9 cellular contexts compared by ENCODE assay signal in genomic region chr13:54029226-54029625, GRCh38.
DNase-seq lines count a peak whose midpoint lies in the region; ATAC-seq lines count a peak whose summit lies in the region.
"Had no signal": no experiment of that assay in that cellular context is flagged by ENCODE, and none has a peak within 500 bp of the region (broad histone marks: within the 10 kb centered on the region; RNA-seq: fewer than 3 reads in every experiment).

No MANE protein-coding gene starts in this region.

- H3K27me3 Mint-ChIP-seq in CD8-positive, alpha-beta memory T cell: no peaks in the 10 kb centered on the region

- no peak overlapping the region for H3K18ac ChIP-seq in neuronal stem cell (ENCODE audit: low read length)

- H3K4me3 ChIP-seq in neuronal stem cell (ENCODE audit: low read length in 2 of 2): no peak overlapping the region
- H3K4me3 ChIP-seq in CD8-positive, alpha-beta memory T cell (ENCODE audit: low read length): no peak overlapping the region

- H3K27ac ChIP-seq in neuronal stem cell (replicated peaks; ENCODE audit: low read length): no peak overlapping the region
- no peak overlapping the region for H3K27ac ChIP-seq in CD8-positive, alpha-beta memory T cell (ENCODE audit: low read depth, low read length)

- H2BK5ac ChIP-seq in neuronal stem cell (ENCODE audit: low read length): no peak overlapping the region

- no peaks in the 10 kb centered on the region for H3K36me3 Mint-ChIP-seq in CD8-positive, alpha-beta memory T cell

- H3K4me3 Mint-ChIP-seq in CD8-positive, alpha-beta memory T cell: no peak overlapping the region

- POLR2A ChIA-PET in CD8-positive, alpha-beta memory T cell (lab: Charles Lee): no interaction called here

- no peak overlapping the region for H4K8ac ChIP-seq in neuronal stem cell (ENCODE audit: low read depth, low read length)

- no peak overlapping the region for H3K14ac ChIP-seq in neuronal stem cell (ENCODE audit: low read length)

- WGBS in neuronal stem cell (ENCODE audit: extremely low coverage in 2 of 2, insufficient read length in 2 of 2, insufficient replicate concordance in 1 of 2), 2 donors: no CpG with 5 or more reads among the region's 1 CpG

- H2AK5ac ChIP-seq in neuronal stem cell (ENCODE audit: low read depth, low read length): no peak overlapping the region

- no peak overlapping the region for H2BK120ac ChIP-seq in neuronal stem cell (ENCODE audit: low read depth, low read length)

- DNase-seq in OCI-M1 (lab: John Stamatoyannopoulos, UW) (peak; percentile 90), neuronal stem cell (ENCODE audit: low spot score) (peak; percentile 2), retina (no peak), EL (no peak)
- DNase-seq in stimulated activated naive CD4-positive, alpha-beta T cell treated with Interleukin-2 at 50 U/mL for 16 hours (lab: John Stamatoyannopoulos, UW): no peak
- no peak for DNase-seq in CD8-positive, alpha-beta memory T cell

- H3K9me3 ChIP-seq in neuronal stem cell (replicated peaks in 1 of 2; ENCODE audit: control insufficient read depth in 2 of 2, insufficient read depth in 1 of 2, low read depth in 1 of 2, low read length in 2 of 2): peaks cover under 1 to 15% of the 10 kb centered on the region in 2 donors
- no peaks in the 10 kb centered on the region for H3K9me3 ChIP-seq in CD8-positive, alpha-beta memory T cell (ENCODE audit: low read length)

- H3K9me3 Mint-ChIP-seq in CD8-positive, alpha-beta memory T cell: peaks cover 13 to 49% (median 23%) of the 10 kb centered on the region in 5 donors

- no peak overlapping the region for H3K23ac ChIP-seq in neuronal stem cell (ENCODE audit: low read depth, low read length, poor library complexity)

- CTCF ChIA-PET in CD8-positive, alpha-beta memory T cell (lab: Charles Lee): no interaction called here

- ATAC-seq in GM19372 (IDR thresholded peaks at IDR 0.05; ENCODE audit: low read depth, unreplicated experiment): peak; percentile 85
- ATAC-seq in HG03066 (IDR thresholded peaks at IDR 0.05; ENCODE audit: low read depth, unreplicated experiment): peak; percentile 99
- ATAC-seq: Panc1 had no signal

- H3K79me1 ChIP-seq in neuronal stem cell (ENCODE audit: low read depth, low read length): no peaks in the 10 kb centered on the region

- no peak overlapping the region for H4K91ac ChIP-seq in neuronal stem cell (ENCODE audit: low read depth, low read length, poor library complexity)

- H2BK15ac ChIP-seq in neuronal stem cell (ENCODE audit: low read length): no peak overlapping the region

- H3K27ac Mint-ChIP-seq in CD8-positive, alpha-beta memory T cell: no peak overlapping the region

- no peak overlapping the region for H3K4ac ChIP-seq in neuronal stem cell (ENCODE audit: low read length)

- peaks cover 1 to 5% of the 10 kb centered on the region in 2 donors for H3K4me1 ChIP-seq in neuronal stem cell (ENCODE audit: control insufficient read depth in 2 of 2, insufficient read depth in 1 of 2, low read depth in 1 of 2, low read length in 2 of 2)
- H3K4me1 ChIP-seq in CD8-positive, alpha-beta memory T cell (ENCODE audit: insufficient read depth, low read length): no peaks in the 10 kb centered on the region

- H2BK12ac ChIP-seq in neuronal stem cell (ENCODE audit: low read length): no peak overlapping the region

- no peaks in the 10 kb centered on the region for H3K4me1 Mint-ChIP-seq in CD8-positive, alpha-beta memory T cell

- peak overlapping the region; percentile 77 for H2AFZ ChIP-seq in neuronal stem cell (ENCODE audit: low read length)

- no peak overlapping the region for H3K9ac ChIP-seq in neuronal stem cell (ENCODE audit: low read depth, low read length, poor library complexity)

- H3K27me3 ChIP-seq in neuronal stem cell (ENCODE audit: control insufficient read depth in 3 of 3, insufficient read depth in 3 of 3, low read depth in 1 of 3, low read length in 3 of 3): no peaks in the 10 kb centered on the region
- no peaks in the 10 kb centered on the region for H3K27me3 ChIP-seq in CD8-positive, alpha-beta memory T cell (ENCODE audit: insufficient read depth, low read length, poor library complexity, severe bottlenecking)

- H3K4me2 ChIP-seq in neuronal stem cell (ENCODE audit: insufficient read depth, low read length, poor library complexity, severe bottlenecking): no peak overlapping the region

- H3K36me3 ChIP-seq in neuronal stem cell (replicated peaks in 1 of 2; ENCODE audit: control insufficient read depth in 2 of 2, insufficient read depth in 2 of 2, low read length in 2 of 2): no peaks in the 10 kb centered on the region
- H3K36me3 ChIP-seq in CD8-positive, alpha-beta memory T cell (ENCODE audit: insufficient read depth, low read length): no peaks in the 10 kb centered on the region

Comparison
In these comparisons a context has a peak if more than half of its experiments do, and no peak if none do; other contexts are left out.
1. DNase-seq: peak in OCI-M1 (single experiment) and neuronal stem cell (single experiment); none in retina (single experiment), stimulated activated naive CD4-positive, alpha-beta T cell treated with Interleukin-2 at 50 U/mL for 16 hours (single experiment), CD8-positive, alpha-beta memory T cell (0 of 5) and EL (single experiment).